Comparison of ENCODE assay signal across 9 cellular contexts in the genomic region with DNA sequence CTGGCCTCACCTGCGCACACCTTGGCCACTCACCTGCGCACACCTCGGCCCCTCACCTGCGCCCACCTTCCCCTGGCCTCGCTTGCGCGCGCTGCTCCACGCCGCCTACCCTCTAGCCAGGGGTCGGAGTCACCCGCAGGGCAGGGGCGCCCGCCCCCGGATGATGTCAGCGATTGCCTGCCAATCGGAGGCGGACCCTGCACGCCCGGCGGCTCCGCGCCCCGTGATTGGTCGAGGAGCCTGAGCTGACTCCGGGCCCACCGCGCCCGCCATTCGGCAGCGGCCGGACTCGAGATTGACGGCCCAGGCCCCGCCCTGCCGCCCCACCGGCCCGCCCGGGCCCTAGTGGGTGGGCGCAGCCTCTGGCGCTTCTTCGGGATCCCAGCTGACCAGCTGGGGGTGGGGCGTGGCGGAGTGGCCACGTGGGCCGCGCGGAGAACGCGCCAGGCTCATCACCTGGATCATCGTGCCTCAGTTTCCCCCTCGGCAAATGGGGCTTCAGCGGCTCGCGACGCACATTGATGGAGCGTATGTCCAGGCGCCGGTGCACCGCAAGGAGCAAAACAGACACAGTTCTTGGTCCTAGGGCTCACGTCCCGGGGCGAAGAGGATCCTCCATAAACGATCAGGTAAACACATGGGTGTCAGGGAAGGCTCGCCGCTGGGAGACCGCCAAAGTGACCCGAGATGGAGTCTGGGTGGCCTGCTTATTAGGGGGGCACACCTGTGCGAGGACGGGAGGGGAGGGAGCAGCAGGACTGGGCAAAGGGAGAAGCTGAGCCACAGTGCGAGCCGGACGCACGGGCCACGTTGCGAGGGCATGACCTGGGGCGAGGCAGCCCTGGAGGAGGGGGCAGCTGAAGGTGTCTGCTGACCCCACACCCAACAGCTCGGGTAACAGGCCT. TPM values are rescaled to one million over a fixed set of nuclear protein-coding genes. Genes with fewer than 3 reads are reported as not detected.
DNase-seq lines count a peak whose midpoint lies in the region; ATAC-seq, FAIRE-seq and TF ChIP-seq lines count a peak whose summit lies in the region.
"Had no signal": no experiment of that assay in that cellular context is flagged by ENCODE, and none has a peak within 500 bp of the region (broad histone marks: within the 10 kb centered on the region; RNA-seq: fewer than 3 reads in every experiment).

A gene with protein sequence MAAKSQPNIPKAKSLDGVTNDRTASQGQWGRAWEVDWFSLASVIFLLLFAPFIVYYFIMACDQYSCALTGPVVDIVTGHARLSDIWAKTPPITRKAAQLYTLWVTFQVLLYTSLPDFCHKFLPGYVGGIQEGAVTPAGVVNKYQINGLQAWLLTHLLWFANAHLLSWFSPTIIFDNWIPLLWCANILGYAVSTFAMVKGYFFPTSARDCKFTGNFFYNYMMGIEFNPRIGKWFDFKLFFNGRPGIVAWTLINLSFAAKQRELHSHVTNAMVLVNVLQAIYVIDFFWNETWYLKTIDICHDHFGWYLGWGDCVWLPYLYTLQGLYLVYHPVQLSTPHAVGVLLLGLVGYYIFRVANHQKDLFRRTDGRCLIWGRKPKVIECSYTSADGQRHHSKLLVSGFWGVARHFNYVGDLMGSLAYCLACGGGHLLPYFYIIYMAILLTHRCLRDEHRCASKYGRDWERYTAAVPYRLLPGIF (minus strand): TSS at position 137 of the 905 bp plus-strand sequence. CDS start 3,441 bp downstream, outside the sequence.

- H3K4me2 ChIP-seq in keratinocyte (ENCODE audit: control insufficient read depth, extremely low read depth, insufficient read depth, low read depth, low read length) = peak within 1 kb of the TSS; percentile 95

- H3K79me2 ChIP-seq in keratinocyte (ENCODE audit: control insufficient read depth, insufficient read depth, low read length) = peaks cover 50% of the 10 kb centered on the region

- peak; percentile 75 for TF ChIP-seq POLR2A in GM19099 (IDR thresholded peaks at IDR 0.05; ENCODE audit: extremely low read depth, insufficient read length, low read depth)

- peak within 1 kb of the TSS; percentile 91 to 98 (median 92) for H3K4me3 ChIP-seq in keratinocyte (ENCODE audit: control insufficient read depth in 2 of 3, extremely low read depth in 1 of 3, insufficient read depth in 2 of 3, low read depth in 1 of 3, low read length in 3 of 3)

- peaks cover 4% of the 10 kb centered on the region for H3K9me1 ChIP-seq in keratinocyte (ENCODE audit: control insufficient read depth, extremely low read depth, insufficient read depth, low read length)

- no peak for TF ChIP-seq CTCF in keratinocyte (optimal IDR thresholded peaks at IDR 0.05 in 1 of 3, IDR thresholded peaks at IDR 0.05 in 1 of 3, conservative IDR thresholded peaks at IDR 0.05 in 1 of 3; ENCODE audit: extremely low read depth in 1 of 3, insufficient read depth in 2 of 3, low read length in 3 of 3)

- H2AFZ ChIP-seq in keratinocyte (ENCODE audit: control insufficient read depth, low read length) = peak within 1 kb of the TSS; percentile 94

- DNase-seq in AML-193 (lab: John Stamatoyannopoulos, UW) = peak; percentile 80 to 84
- peak; percentile 87 for DNase-seq in NCI-H460 (ENCODE audit: extremely low read depth, low read depth)
- DNase-seq in activated CD4-positive, CD25-positive, alpha-beta regulatory T cell treated with anti-CD3 and anti-CD28 coated beads, Interleukin-2, amount 50 U/mL, for 72 hours = peak; percentile 95
- DNase-seq in cerebellar cortex (ENCODE audit: low spot score) = peak; percentile 94
- peak; percentile 73 for DNase-seq in keratinocyte (ENCODE audit: low read depth, low spot score)
- peak; percentile 84 to 91 for DNase-seq in stimulated activated CD4-positive, alpha-beta T cell treated with anti-CD3 and anti-CD28 coated beads, Interleukin-15, amount 100 ng/mL, for 1 hour (ENCODE audit: low read depth in 1 of 2, low spot score in 1 of 2)

- H3K9ac ChIP-seq in keratinocyte (ENCODE audit: control insufficient read depth, extremely low read depth, insufficient read depth, low read length) = peak within 1 kb of the TSS; percentile 89

- no peaks in the 10 kb centered on the region for H3K27me3 ChIP-seq in keratinocyte (ENCODE audit: control insufficient read depth, extremely low read depth, insufficient read depth, low read length)

- peaks cover 46% of the 10 kb centered on the region for H3K4me1 ChIP-seq in keratinocyte (ENCODE audit: control insufficient read depth, extremely low read depth, insufficient read depth, low read length)

- peak; percentile 70 for ATAC-seq in HG03378 (IDR thresholded peaks at IDR 0.05; ENCODE audit: unreplicated experiment)

- H3K27ac ChIP-seq in keratinocyte (ENCODE audit: control insufficient read depth, insufficient read depth, low read length) = peak within 1 kb of the TSS; percentile 76

- dilution Hi-C loops in keratinocyte (cut with MboI; ENCODE audit: extremely low pct_ligation_motif_present, low sequenced_read_pairs) = no loop called here

- peaks cover 11% of the 10 kb centered on the region for H4K20me1 ChIP-seq in keratinocyte (ENCODE audit: control insufficient read depth, extremely low read depth, insufficient read depth, low read length)

- peaks cover 21 to 30% of the 10 kb centered on the region in 2 experiments for H3K36me3 ChIP-seq in keratinocyte (ENCODE audit: control insufficient read depth in 2 of 2, extremely low read depth in 1 of 2, insufficient read depth in 2 of 2, low read length in 2 of 2)

- no peaks in the 10 kb centered on the region for H3K9me3 ChIP-seq in keratinocyte (ENCODE audit: control insufficient read depth, low read depth, low read length)

- FAIRE-seq in keratinocyte (lab: Jason Lieb, UNC) = no peak
- FAIRE-seq: colon had no signal

RNA-seq across cellular contexts. Expression of the gene that starts here (rescaled TPM):
- total RNA-seq in NCI-H460 (2014; rRNA removed; shearing (Covaris generic)) = 33.6 and 37.0 TPM in 2 replicates
- 86.1 and 98.5 TPM in 2 replicates for polyA plus RNA-seq in NCI-H460 (2014; cell fraction: nucleus; rRNA removed)
- polyA plus RNA-seq in keratinocyte = 128 to 157 TPM (median 143 TPM) in 3 replicates
- polyA plus RNA-seq in keratinocyte (2011; ENCODE audit: low read depth) = 28.1 TPM
- polyA plus RNA-seq in keratinocyte (2011; cell fraction: cytosol; rRNA removed) = 73.9 and 86.2 TPM in 2 replicates
- polyA plus RNA-seq in keratinocyte (2011; cell fraction: nucleus; rRNA removed) = 170 and 178 TPM in 2 replicates
- polyA plus RNA-seq in keratinocyte (2012; ENCODE audit: low replicate concordance) = 68.2 and 194 TPM in 2 replicates
- polyA minus RNA-seq in keratinocyte = 153 to 420 TPM (median 173 TPM) in 3 replicates
- polyA minus RNA-seq in keratinocyte (2011; cell fraction: cytosol; rRNA and poly(A)+ RNA removed) = 193 TPM
- 247 and 301 TPM in 2 replicates for polyA minus RNA-seq in keratinocyte (2011; cell fraction: nucleus; rRNA and poly(A)+ RNA removed)

Comparison
In these comparisons a context has a peak if more than half of its experiments do, and no peak if none do; other contexts are left out.
1. Peak in every context shown above with its lines: DNase-seq, ATAC-seq, H3K4me3 ChIP-seq and H3K27ac ChIP-seq.